Comparison of ENCODE assay signal across 8 cellular contexts in the genomic region with DNA sequence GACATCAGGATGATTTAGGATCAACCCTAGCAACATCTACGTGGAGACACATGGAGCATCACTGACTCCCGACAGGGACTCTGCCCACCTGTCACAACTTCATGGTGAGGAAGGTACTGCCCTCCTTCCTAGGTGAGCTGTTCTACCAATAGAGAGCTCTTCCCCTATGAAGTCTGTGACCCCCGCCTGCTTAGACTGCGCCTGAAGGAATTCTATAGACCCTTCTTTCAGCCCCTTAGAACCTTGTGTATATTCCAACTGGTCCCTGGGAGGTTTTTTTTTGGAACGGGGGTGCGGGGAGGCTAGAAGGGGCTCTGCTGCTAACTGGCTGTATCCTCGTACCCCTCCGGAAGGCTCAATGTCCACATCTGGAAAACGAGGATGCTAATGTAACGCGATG. TPM values are rescaled to one million over a fixed set of nuclear protein-coding genes. Genes with fewer than 3 reads are reported as not detected.
DNase-seq lines count a peak whose midpoint lies in the region; ATAC-seq lines count a peak whose summit lies in the region.

No MANE protein-coding gene starts in this region.

- H3K27ac ChIP-seq in iPS-20b (ENCODE audit: low read length) (no peak overlapping the region), substantia nigra (ENCODE audit: low read depth, low read length, poor library complexity, severe bottlenecking) (peak overlapping the region; percentile 60)

- H3K9me3 Mint-ChIP-seq in T-helper 2 cell treated with Interferon-gamma antibody and Interleukin-4, amounts not matched to agents 5 μg/mL and 100 μg/mL, for 36 hours = no peaks in the 10 kb centered on the region
- H3K9me3 Mint-ChIP-seq in activated T-helper 17 cell treated with anti-CD3 and anti-CD28 coated beads, Interleukin-2, amount 50 U/mL, for 72 hours = no peaks in the 10 kb centered on the region

- peak overlapping the region; percentile 96 for H3K4me3 Mint-ChIP-seq in T-helper 2 cell treated with Interferon-gamma antibody and Interleukin-4, amounts not matched to agents 5 μg/mL and 100 μg/mL, for 36 hours
- peak overlapping the region; percentile 96 for H3K4me3 Mint-ChIP-seq in activated T-helper 17 cell treated with anti-CD3 and anti-CD28 coated beads, Interleukin-2, amount 50 U/mL, for 72 hours

- peaks cover 5% of the 10 kb centered on the region; the same call in 1 of the 2 replicates for H3K4me1 ChIP-seq in iPS-20b (ENCODE audit: insufficient read depth, low read length)

- H3K27me3 Mint-ChIP-seq in T-helper 2 cell treated with Interferon-gamma antibody and Interleukin-4, amounts not matched to agents 5 μg/mL and 100 μg/mL, for 36 hours (ENCODE audit: low read depth) = no peaks in the 10 kb centered on the region
- no peaks in the 10 kb centered on the region for H3K27me3 Mint-ChIP-seq in activated T-helper 17 cell treated with anti-CD3 and anti-CD28 coated beads, Interleukin-2, amount 50 U/mL, for 72 hours

- no peak for DNase-seq in T-helper 2 cell treated with Interferon-gamma antibody and Interleukin-4, amounts not matched to agents 5 μg/mL and 100 μg/mL, for 36 hours (ENCODE audit: low spot score)
- DNase-seq in T-helper 2 cell = no peak
- DNase-seq in substantia nigra (lab: John Stamatoyannopoulos, UW) = no peak
- no peak for DNase-seq in DMS79 (lab: John Stamatoyannopoulos, UW)

- peaks cover 18% of the 10 kb centered on the region for H3K36me3 ChIP-seq in iPS-20b (ENCODE audit: insufficient read depth, low read depth, low read length)

- peaks cover 15% of the 10 kb centered on the region for H3K4me1 Mint-ChIP-seq in T-helper 2 cell treated with Interferon-gamma antibody and Interleukin-4, amounts not matched to agents 5 μg/mL and 100 μg/mL, for 36 hours (ENCODE audit: low read depth)
- H3K4me1 Mint-ChIP-seq in activated T-helper 17 cell treated with anti-CD3 and anti-CD28 coated beads, Interleukin-2, amount 50 U/mL, for 72 hours = peaks cover 7% of the 10 kb centered on the region

- peak overlapping the region; percentile 86 for H3K27ac Mint-ChIP-seq in T-helper 2 cell treated with Interferon-gamma antibody and Interleukin-4, amounts not matched to agents 5 μg/mL and 100 μg/mL, for 36 hours
- H3K27ac Mint-ChIP-seq in activated T-helper 17 cell treated with anti-CD3 and anti-CD28 coated beads, Interleukin-2, amount 50 U/mL, for 72 hours = peak overlapping the region; percentile 85

- ATAC-seq in activated T-helper 17 cell treated with anti-CD3 and anti-CD28 coated beads, Interleukin-2, amount 50 U/mL, for 72 hours (replicated peaks) = no peak
- no peak for ATAC-seq in GM19395 (IDR thresholded peaks at IDR 0.05; ENCODE audit: unreplicated experiment)
- ATAC-seq in GM21619 (IDR thresholded peaks at IDR 0.05; ENCODE audit: unreplicated experiment) = no peak

- no peaks in the 10 kb centered on the region for H3K9me3 ChIP-seq in iPS-20b (ENCODE audit: insufficient read depth, low read depth, low read length)

- H3K27me3 ChIP-seq in iPS-20b (ENCODE audit: insufficient read depth, low read length) = no peaks in the 10 kb centered on the region

- peak overlapping the region; percentile 93 for H3K4me3 ChIP-seq in iPS-20b (ENCODE audit: low read length)

- H3K9ac ChIP-seq in iPS-20b (ENCODE audit: low read depth, low read length) = peak overlapping the region; percentile 91

- H3K36me3 Mint-ChIP-seq in T-helper 2 cell treated with Interferon-gamma antibody and Interleukin-4, amounts not matched to agents 5 μg/mL and 100 μg/mL, for 36 hours (ENCODE audit: low read depth) = peaks cover 8% of the 10 kb centered on the region
- H3K36me3 Mint-ChIP-seq in activated T-helper 17 cell treated with anti-CD3 and anti-CD28 coated beads, Interleukin-2, amount 50 U/mL, for 72 hours (ENCODE audit: low read depth) = peaks cover 33% of the 10 kb centered on the region

RNA-seq across cellular contexts. Expression of a gene that starts 0.6 kb away (rescaled TPM):
- 10 to 100 TPM; 63.5 to 73.5 TPM for total RNA-seq in activated T-helper 17 cell treated with anti-CD3 and anti-CD28 coated beads, Interleukin-2, amount 50 U/mL, for 72 hours

RNA-seq across cellular contexts. Expression of a gene that starts 29.2 kb away (rescaled TPM):
- total RNA-seq in activated T-helper 17 cell treated with anti-CD3 and anti-CD28 coated beads, Interleukin-2, amount 50 U/mL, for 72 hours = under 1 TPM in 1 of 2 donors, not detected in 1; 0.21 TPM
